Comparison of ENCODE assay signal across 18 cellular contexts in the genomic region with DNA sequence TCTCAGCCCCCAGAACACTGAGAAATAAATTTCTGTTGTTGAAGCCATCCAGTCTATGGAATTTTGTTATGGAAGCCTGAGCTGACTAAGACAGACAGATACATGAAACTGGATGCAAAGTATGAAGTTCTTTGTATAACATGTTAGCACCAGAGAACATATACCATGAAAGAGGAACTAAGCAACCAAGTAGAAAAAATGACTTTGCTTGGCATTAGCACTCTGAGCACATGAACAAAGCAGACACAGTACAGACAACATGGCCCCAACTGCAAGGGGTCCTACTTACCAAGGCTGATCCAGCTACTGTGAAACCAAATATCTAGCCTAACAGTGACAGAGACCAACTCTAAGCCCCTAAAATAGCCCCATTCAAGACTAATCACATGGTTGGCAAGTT. TPM values are rescaled to one million over a fixed set of nuclear protein-coding genes. Genes with fewer than 3 reads are reported as not detected.
DNase-seq lines count a peak whose midpoint lies in the region; ATAC-seq and TF ChIP-seq lines count a peak whose summit lies in the region.
"Had no signal": no experiment of that assay in that cellular context is flagged by ENCODE, and none has a peak within 500 bp of the region (broad histone marks: within the 10 kb centered on the region; RNA-seq: fewer than 3 reads in every experiment).

No MANE protein-coding gene starts in this region.

- H3K9me3 ChIP-seq in OCI-LY3 (ENCODE audit: insufficient read depth, low read length), result no peaks in the 10 kb centered on the region
- H3K9me3 ChIP-seq in right lobe of liver, result no peaks in the 10 kb centered on the region
- H3K9me3 ChIP-seq: testis had no signal

- H3K27ac ChIP-seq in OCI-LY3 (ENCODE audit: low read length) (peak overlapping the region; percentile 46), right lobe of liver (no peak overlapping the region)
- H3K27ac ChIP-seq: testis had no signal

- no peaks in the 10 kb centered on the region for H3K27me3 ChIP-seq in OCI-LY3 (ENCODE audit: low read depth, low read length)
- H3K27me3 ChIP-seq in right lobe of liver, result no peaks in the 10 kb centered on the region
- H3K27me3 ChIP-seq: testis had no signal

- H3K36me3 ChIP-seq in OCI-LY3 (replicated peaks; ENCODE audit: low read depth, low read length) (peaks cover 10% of the 10 kb centered on the region), right lobe of liver (no peaks in the 10 kb centered on the region)

- H3K4me3 ChIP-seq in OCI-LY3 (ENCODE audit: low read length), result no peak overlapping the region
- H3K4me3 ChIP-seq in right lobe of liver, result no peak overlapping the region
- H3K4me3 ChIP-seq: lung, testis had no signal

- H3K79me2 ChIP-seq in OCI-LY3 (ENCODE audit: low read length), result peaks cover 98% of the 10 kb centered on the region

- H4K20me1 ChIP-seq in OCI-LY3 (ENCODE audit: insufficient read depth, low read length), result peaks cover 60% of the 10 kb centered on the region

- intact Hi-C loops in right lobe of liver (cut with DNase I), result no loop called here

- TF ChIP-seq CTCF in OCI-LY3 (IDR thresholded peaks at IDR 0.05; ENCODE audit: low read depth, low read length) (no peak), right lobe of liver (IDR thresholded peaks at IDR 0.05) (no peak)

- TF ChIP-seq POLR2A in right lobe of liver (IDR thresholded peaks at IDR 0.05), result no peak

- no peak for DNase-seq in activated CD4-positive, alpha-beta T cell treated with anti-CD3 and anti-CD28 coated beads, Interleukin-2, amount 50 U/mL, for 1 hour
- DNase-seq in stimulated activated CD4-positive, alpha-beta T cell treated with anti-CD3 and anti-CD28 coated beads, Interleukin-2, amount 100 ng/mL, for 24 hours, result no peak
- DNase-seq in DMS53 treated with DMSO at 0.1 percent for 48 hours (lab: John Stamatoyannopoulos, UW; ENCODE audit: unreplicated experiment), result no peak
- no peak for DNase-seq in right lobe of liver
- DNase-seq: activated CD8-positive, alpha-beta T cell treated with anti-CD3 and anti-CD28 coated beads, Interleukin-2, amount 10 ng/mL, durations not matched to agents 7 days and 5 days; glutamatergic neuron; H9; naive thymus-derived CD4-positive, alpha-beta T cell; NCI-H2029; NCI-H748 treated with DMSO at 0.1 percent for 48 hours; stimulated activated CD4-positive, alpha-beta T cell treated with anti-CD3 and anti-CD28 coated beads, Interleukin-4, amount 100 ng/mL, for 24 hours; testis had no signal

- H3K4me2 ChIP-seq in OCI-LY3 (ENCODE audit: low read length), result peak overlapping the region; percentile 23; the same call in 1 of the 2 replicates

- ATAC-seq in GM18511 (IDR thresholded peaks at IDR 0.05; ENCODE audit: unreplicated experiment) (peak; percentile 77), GM21515 (IDR thresholded peaks at IDR 0.05; ENCODE audit: unreplicated experiment) (peak; percentile 72), HG02981 (IDR thresholded peaks at IDR 0.05; ENCODE audit: unreplicated experiment) (peak; percentile 66), right lobe of liver (no peak)
- ATAC-seq: activated CD8-positive, alpha-beta T cell treated with anti-CD3 and anti-CD28 coated beads, Interleukin-2, amount 10 ng/mL, durations not matched to agents 7 days and 5 days; naive thymus-derived CD4-positive, alpha-beta T cell; Panc1 had no signal

- H3K9ac ChIP-seq in OCI-LY3 (ENCODE audit: low read length), result no peak overlapping the region

- peaks cover 12% of the 10 kb centered on the region for H3K4me1 ChIP-seq in OCI-LY3 (ENCODE audit: low read length)
- H3K4me1 ChIP-seq in right lobe of liver, result no peaks in the 10 kb centered on the region
- H3K4me1 ChIP-seq: testis had no signal

- no peak overlapping the region for H2AFZ ChIP-seq in OCI-LY3 (ENCODE audit: low read depth, low read length)

RNA-seq across cellular contexts. Expression of gene EXOC5, which starts 13.8 kb away (rescaled TPM):
- 10 to 100 TPM; 20.7 to 34.5 (median 24.6) TPM for total RNA-seq in right lobe of liver

RNA-seq across cellular contexts. Expression of gene AP5M1, which starts 13.9 kb away (rescaled TPM):
- total RNA-seq in right lobe of liver, result 10 to 100 TPM; 18.1 to 25.1 (median 21.6) TPM

Comparison
In these comparisons a context has a peak if more than half of its experiments do, and no peak if none do; other contexts are left out.
1. ATAC-seq: peak in GM18511 (single experiment), GM21515 (single experiment) and HG02981 (single experiment); none in right lobe of liver (0 of 4).